In the genomic region with DNA sequence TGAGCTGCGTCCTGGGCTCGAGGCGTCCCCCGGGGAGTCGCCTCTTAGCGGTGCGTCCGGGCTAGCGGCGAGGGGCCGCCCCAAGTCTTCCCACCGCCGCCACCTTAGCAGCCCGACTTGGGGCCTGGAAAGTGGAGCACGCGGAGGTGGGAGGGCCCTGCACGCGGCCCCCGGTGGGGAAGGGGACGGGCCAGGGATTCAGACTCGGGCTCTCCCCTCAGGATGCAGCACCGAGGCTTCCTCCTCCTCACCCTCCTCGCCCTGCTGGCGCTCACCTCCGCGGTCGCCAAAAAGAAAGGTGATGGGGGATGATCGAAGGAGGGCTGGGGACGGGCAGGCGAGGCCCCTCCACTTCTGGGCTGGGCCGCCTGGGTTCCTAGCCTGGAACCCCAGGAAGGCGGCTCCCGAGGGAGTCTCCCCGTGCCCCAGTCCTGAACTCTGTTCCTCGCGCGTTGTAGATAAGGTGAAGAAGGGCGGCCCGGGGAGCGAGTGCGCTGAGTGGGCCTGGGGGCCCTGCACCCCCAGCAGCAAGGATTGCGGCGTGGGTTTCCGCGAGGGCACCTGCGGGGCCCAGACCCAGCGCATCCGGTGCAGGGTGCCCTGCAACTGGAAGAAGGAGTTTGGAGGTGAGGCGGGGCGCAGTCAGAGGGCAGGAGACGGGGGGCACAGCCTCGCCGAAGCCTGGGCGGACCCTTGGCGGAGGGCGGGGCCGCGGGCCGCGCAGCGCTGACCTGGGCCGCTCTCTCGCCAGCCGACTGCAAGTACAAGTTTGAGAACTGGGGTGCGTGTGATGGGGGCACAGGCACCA, we compare ENCODE assay signal across 8 cellular contexts. TPM values are rescaled to one million over a fixed set of nuclear protein-coding genes. Genes with fewer than 3 reads are reported as not detected.
DNase-seq lines count a peak whose midpoint lies in the region; ATAC-seq and TF ChIP-seq lines count a peak whose summit lies in the region.

No MANE protein-coding gene starts in this region.

- CTCF ChIA-PET in A673 (lab: Charles Lee) (interaction anchor here (0.7 to 1.7 kb wide), 3 partner anchors 27 to 465 kb away, joined by 3 to 4 read pairs (median 3); no protein-coding TSS in a partner anchor), OCI-LY7 (lab: Charles Lee; ENCODE audit: unreplicated experiment) (no interaction called here)

- H4K20me1 ChIP-seq in hepatocyte (ENCODE audit: insufficient read depth, poor library complexity, severe bottlenecking) (peaks cover 8% of the 10 kb centered on the region), OCI-LY7 (ENCODE audit: insufficient read depth, low read length) (no peaks in the 10 kb centered on the region)

- WGBS in hepatocyte (ENCODE audit: low lambda C conversion rate, missing lambda C conversion rate) = 2% methylated on average over 52 of the region's 65 CpGs
- WGBS in spleen, 5 donors = 2 to 4% (median 2%) methylated on average over 36 to 65 of the region's 65 CpGs

- peaks cover 14% of the 10 kb centered on the region for H3K79me2 ChIP-seq in hepatocyte
- no peaks in the 10 kb centered on the region for H3K79me2 ChIP-seq in OCI-LY7 (ENCODE audit: insufficient read depth, low read depth, low read length)

- no peak for ATAC-seq in HG03175 (IDR thresholded peaks at IDR 0.05; ENCODE audit: unreplicated experiment)

- H3K27ac ChIP-seq in A673 (ENCODE audit: low read depth, low read length, poor library complexity, severe bottlenecking) = peak overlapping the region; percentile 75
- H3K27ac ChIP-seq in WERI-Rb-1 = peak overlapping the region; percentile 79
- peak overlapping the region; percentile 99 for H3K27ac ChIP-seq in hepatocyte
- H3K27ac ChIP-seq in spleen = peak overlapping the region in 5 of 8 donors; percentile 54 to 85 (median 82)
- H3K27ac ChIP-seq in OCI-LY7 (ENCODE audit: low read depth, low read length, poor library complexity, severe bottlenecking) = no peak overlapping the region

- peak overlapping the region; percentile 60 for H2AFZ ChIP-seq in hepatocyte
- no peak overlapping the region for H2AFZ ChIP-seq in OCI-LY7 (ENCODE audit: low read length)

- intact Hi-C loops in A673 (cut with micrococcal nuclease; ENCODE audit: unreplicated experiment) = loop anchor here (10.0 kb wide), 3 partner anchors 343 to 973 kb away; a partner anchor contains a TSS
- intact Hi-C loops in spleen (cut with DNase I; ENCODE audit: low total_unique reads) = loop anchor here (10.0 kb wide), 1 partner anchor 213 kb away; a partner anchor contains a TSS
- intact Hi-C loops in OCI-LY7 (cut with micrococcal nuclease; ENCODE audit: unreplicated experiment) = no loop called here

- peak; percentile 88 for DNase-seq in A673 (ENCODE audit: low spot score)
- DNase-seq in GM12864 (ENCODE audit: low read depth) = no peak
- peak; percentile 15 for DNase-seq in WERI-Rb-1
- DNase-seq in hepatocyte (ENCODE audit: low spot score) = no peak
- peak; percentile 82 for DNase-seq in spleen
- no peak for DNase-seq in OCI-LY7 (ENCODE audit: low spot score)
- DNase-seq in cerebellum (ENCODE audit: low spot score) = no peak

- peak overlapping the region; percentile 62 for H3K4me3 ChIP-seq in A673 (ENCODE audit: low read depth, low read length, poor library complexity, severe bottlenecking)
- H3K4me3 ChIP-seq in GM12864 (ENCODE audit: low read depth, low read length) = peak overlapping the region; percentile 38; the same call in 1 of the 2 replicates
- peak overlapping the region; percentile 57 for H3K4me3 ChIP-seq in WERI-Rb-1 (ENCODE audit: low read depth, low read length)
- H3K4me3 ChIP-seq in hepatocyte = peak overlapping the region; percentile 70
- peak overlapping the region; percentile 21 to 85 (median 61) for H3K4me3 ChIP-seq in spleen
- H3K4me3 ChIP-seq in OCI-LY7 (ENCODE audit: low read depth, low read length, poor library complexity, severe bottlenecking) = no peak overlapping the region

- POLR2A ChIA-PET in A673 (lab: Charles Lee; ENCODE audit: low non-redundant PET) (no interaction called here), OCI-LY7 (lab: Charles Lee) (no interaction called here)

- TF ChIP-seq CTCF in A673 (conservative IDR thresholded peaks at IDR 0.05; ENCODE audit: low read depth, low read length) (no peak), GM12864 (IDR thresholded peaks at IDR 0.05; ENCODE audit: low read depth, low read length, missing control alignments) (no peak), WERI-Rb-1 (IDR thresholded peaks at IDR 0.05; ENCODE audit: low read depth, low read length) (no peak), hepatocyte (IDR thresholded peaks at IDR 0.05; ENCODE audit: poor library complexity) (no peak), spleen (IDR thresholded peaks at IDR 0.05 in 8 of 11, conservative IDR thresholded peaks at IDR 0.05 in 3 of 11) (no peak), OCI-LY7 (conservative IDR thresholded peaks at IDR 0.05; ENCODE audit: low read length) (no peak)

- no peaks in the 10 kb centered on the region for H3K9me3 ChIP-seq in A673 (ENCODE audit: low read depth, low read length, poor library complexity, severe bottlenecking)
- no peaks in the 10 kb centered on the region for H3K9me3 ChIP-seq in WERI-Rb-1 (ENCODE audit: severe bottlenecking)
- no peaks in the 10 kb centered on the region for H3K9me3 ChIP-seq in hepatocyte (ENCODE audit: low read depth)
- H3K9me3 ChIP-seq in spleen = no peaks in the 10 kb centered on the region
- H3K9me3 ChIP-seq in OCI-LY7 (ENCODE audit: low read length) = no peaks in the 10 kb centered on the region

- H3K4me2 ChIP-seq in hepatocyte (peak overlapping the region; percentile 96), OCI-LY7 (ENCODE audit: low read length) (no peak overlapping the region)

- H3K36me3 ChIP-seq in A673 (ENCODE audit: insufficient read depth, low read length, poor library complexity, severe bottlenecking) (peaks cover 11% of the 10 kb centered on the region), WERI-Rb-1 (peaks cover 36% of the 10 kb centered on the region), hepatocyte (replicated peaks; ENCODE audit: insufficient read depth, low read depth) (no peaks in the 10 kb centered on the region), spleen (peaks cover 0 to 30% (median 9%) of the 10 kb centered on the region in 6 donors), OCI-LY7 (ENCODE audit: insufficient read depth, low read length) (peaks cover 17% of the 10 kb centered on the region)

- TF ChIP-seq POLR2A in spleen (IDR thresholded peaks at IDR 0.05) = no peak

- peaks cover 24% of the 10 kb centered on the region for H3K4me1 ChIP-seq in A673 (ENCODE audit: insufficient read depth, low read length, poor library complexity, severe bottlenecking)
- H3K4me1 ChIP-seq in hepatocyte (ENCODE audit: insufficient read depth) = peaks cover 27% of the 10 kb centered on the region
- H3K4me1 ChIP-seq in spleen = peaks cover 7 to 70% (median 37%) of the 10 kb centered on the region in 6 donors
- H3K4me1 ChIP-seq in OCI-LY7 (ENCODE audit: insufficient read depth, low read length, poor library complexity, severe bottlenecking) = peaks cover 11% of the 10 kb centered on the region

- H3K27me3 ChIP-seq in A673 (replicated peaks; ENCODE audit: insufficient read depth, low read depth, low read length, poor library complexity) = no peaks in the 10 kb centered on the region
- no peaks in the 10 kb centered on the region for H3K27me3 ChIP-seq in WERI-Rb-1 (ENCODE audit: insufficient read depth, low read depth, severe bottlenecking)
- H3K27me3 ChIP-seq in hepatocyte = peaks cover 4% of the 10 kb centered on the region
- H3K27me3 ChIP-seq in spleen (replicated peaks in 1 of 7) = peaks cover 0 to 64% (median 16%) of the 10 kb centered on the region in 7 donors

- H3K9me2 ChIP-seq in hepatocyte (replicated peaks; ENCODE audit: insufficient read depth) (no peaks in the 10 kb centered on the region), OCI-LY7 (ENCODE audit: insufficient read depth, low read length) (no peaks in the 10 kb centered on the region)

- BruUV-seq in A673 (replicated peaks; lab: Mats Ljungman, UMichigan) (TSS peak; percentile 86), OCI-LY7 (replicated peaks; lab: Mats Ljungman, UMichigan) (no TSS peak)

RNA-seq across cellular contexts. Expression of a gene that starts 0.6 kb away (rescaled TPM):
- total RNA-seq in A673 (2021) (252 and 397 TPM in 2 replicates), hepatocyte (515 and 562 TPM in 2 replicates), spleen (10 to 100 TPM; 22.6 to 52.8 (median 36.8) TPM), OCI-LY7 (2022) (5.4 and 6.2 TPM in 2 replicates), cerebellum (46.8 TPM)
- polyA plus RNA-seq in hepatocyte (1,225 and 1,549 TPM in 2 replicates), spleen (10 to 100 TPM; 16.2 to 26.6 (median 22.3) TPM)
- total RNA-seq in OCI-LY7 (2014; rRNA removed; shearing (Covaris generic)) = 4.1 and 5.1 TPM in 2 replicates

RNA-seq across cellular contexts. Expression of a gene that starts 9.5 kb away (rescaled TPM):
- 0.68 TPM in 1 of 2 replicates, not detected in the other for total RNA-seq in A673 (2021)
- total RNA-seq in hepatocyte = 0.30 and 0.84 TPM in 2 replicates
- polyA plus RNA-seq in hepatocyte = 0.30 TPM in 1 of 2 replicates, not detected in the other
- 10 to 100 TPM in 3 of 7 donors, 1 to 10 TPM in 4; 2.3 to 34.1 (median 8.5) TPM for total RNA-seq in spleen
- polyA plus RNA-seq in spleen = 1 to 10 TPM in 1 of 3 donors, under 1 TPM in 2; 0.06 to 2.0 (median 0.20) TPM
- 0.09 TPM in 1 of 2 replicates, not detected in the other for total RNA-seq in OCI-LY7 (2014; rRNA removed; shearing (Covaris generic))
- 0.24 TPM in 1 of 2 replicates, not detected in the other for total RNA-seq in OCI-LY7 (2022)
- 2.6 TPM for total RNA-seq in cerebellum

RNA-seq across cellular contexts. Expression of a gene that starts 34.8 kb away (rescaled TPM):
- total RNA-seq in A673 (2021) = 139 and 145 TPM in 2 replicates
- 26.6 and 28.2 TPM in 2 replicates for total RNA-seq in hepatocyte
- polyA plus RNA-seq in hepatocyte = 42.9 and 52.4 TPM in 2 replicates
- 100 to 1,000 TPM in 5 of 7 donors, 10 to 100 TPM in 2; 86.0 to 136 (median 106) TPM for total RNA-seq in spleen
- 10 to 100 TPM; 44.2 to 89.0 (median 60.9) TPM for polyA plus RNA-seq in spleen
- total RNA-seq in OCI-LY7 (2014; rRNA removed; shearing (Covaris generic)) = 110 and 134 TPM in 2 replicates
- 141 and 163 TPM in 2 replicates for total RNA-seq in OCI-LY7 (2022)
- total RNA-seq in cerebellum = 48.1 TPM

Comparison
In these comparisons a context has a peak if more than half of its experiments do, and no peak if none do; other contexts are left out.
1. DNase-seq: peak in A673 (single experiment), WERI-Rb-1 (single experiment) and spleen (single experiment); none in GM12864 (single experiment), hepatocyte (single experiment), OCI-LY7 (single experiment) and cerebellum (single experiment).